Comparison of ENCODE assay signal across 11 cellular contexts in the genomic region with DNA sequence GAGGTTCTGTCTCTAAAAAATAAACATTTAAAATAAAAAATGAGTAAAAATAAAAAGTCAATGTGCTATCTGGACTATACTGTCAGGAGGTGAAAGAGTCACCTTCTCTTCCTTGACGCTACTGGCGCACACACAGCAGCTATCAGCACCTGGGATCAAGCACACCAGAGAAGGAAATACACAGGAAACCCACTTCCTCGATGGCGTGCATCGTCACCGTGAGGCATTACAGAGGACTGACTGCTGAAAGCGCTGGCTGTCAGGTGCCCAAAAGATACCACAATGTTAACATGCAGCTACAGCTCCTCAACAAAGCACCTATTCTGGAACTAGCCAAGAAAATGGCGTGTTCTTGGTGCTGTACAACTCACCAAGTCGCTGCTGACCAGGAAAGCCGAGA. TPM values are rescaled to one million over a fixed set of nuclear protein-coding genes. Genes with fewer than 3 reads are reported as not detected.
DNase-seq lines count a peak whose midpoint lies in the region; ATAC-seq and TF ChIP-seq lines count a peak whose summit lies in the region.
"Had no signal": no experiment of that assay in that cellular context is flagged by ENCODE, and none has a peak within 500 bp of the region (broad histone marks: within the 10 kb centered on the region; RNA-seq: fewer than 3 reads in every experiment).

No MANE protein-coding gene starts in this region.

- peak overlapping the region in 1 of 4 donors; percentile 19 for H3K27ac ChIP-seq in gastroesophageal sphincter
- H3K27ac ChIP-seq: coronary artery had no signal

- ATAC-seq in gastroesophageal sphincter (peak; percentile 43), HG03457 (IDR thresholded peaks at IDR 0.05; ENCODE audit: unreplicated experiment) (no peak), GM19023 (IDR thresholded peaks at IDR 0.05; ENCODE audit: unreplicated experiment) (no peak)
- ATAC-seq: left lobe of liver had no signal

- peaks cover 0 to 17% (median 6%) of the 10 kb centered on the region in 3 donors for H3K4me1 ChIP-seq in gastroesophageal sphincter

- DNase-seq in T follicular helper cell (ENCODE audit: low read depth) (peak; percentile 85), activated T-cell treated with anti-CD3 and anti-CD28 coated beads for 24 hours (ENCODE audit: low read depth) (peak; percentile 57), NCI-H748 treated with DMSO at 0.1 percent for 48 hours (lab: John Stamatoyannopoulos, UW) (no peak), cortex of kidney (lab: John Stamatoyannopoulos, UW) (no peak)
- peak; percentile 50 to 65 for DNase-seq in stimulated activated CD8-positive, alpha-beta memory T cell treated with anti-CD3 and anti-CD28 coated beads, Interleukin-15, amount 100 ng/mL, for 4 hours (ENCODE audit: low read depth in 2 of 2)
- DNase-seq: Karpas-422 had no signal

- H3K27me3 ChIP-seq in gastroesophageal sphincter, result no peaks in the 10 kb centered on the region

- TF ChIP-seq POLR2A in gastroesophageal sphincter (IDR thresholded peaks at IDR 0.05), result no peak

- 80 to 91% methylated on average over 8 to 9 of the region's 10 CpGs for WGBS in gastroesophageal sphincter (ENCODE audit: low coverage in 1 of 2), 2 donors

- TF ChIP-seq CTCF in gastroesophageal sphincter (IDR thresholded peaks at IDR 0.05), result no peak

- H3K9me3 ChIP-seq in gastroesophageal sphincter, result no peaks in the 10 kb centered on the region

- H3K36me3 ChIP-seq in gastroesophageal sphincter, result peaks cover 0 to 93% of the 10 kb centered on the region in 2 donors

- no peak overlapping the region for H3K4me3 ChIP-seq in gastroesophageal sphincter
- H3K4me3 ChIP-seq: coronary artery had no signal

- TF ChIP-seq EP300 in gastroesophageal sphincter (IDR thresholded peaks at IDR 0.05), result no peak

RNA-seq across cellular contexts. Expression of gene SLC35E1, which starts 6.1 kb away (rescaled TPM):
- total RNA-seq in gastroesophageal sphincter, result 10 to 100 TPM; 24.9 to 35.5 (median 29.7) TPM

RNA-seq across cellular contexts. Expression of gene CHERP, which starts 23.9 kb away (rescaled TPM):
- total RNA-seq in gastroesophageal sphincter, result 10 to 100 TPM in 1 of 4 donors, 1 to 10 TPM in 3; 5.7 to 12.7 (median 6.6) TPM

Comparison
In these comparisons a context has a peak if more than half of its experiments do, and no peak if none do; other contexts are left out.
1. DNase-seq: peak in T follicular helper cell (single experiment), activated T-cell treated with anti-CD3 and anti-CD28 coated beads for 24 hours (single experiment) and stimulated activated CD8-positive, alpha-beta memory T cell treated with anti-CD3 and anti-CD28 coated beads, Interleukin-15, amount 100 ng/mL, for 4 hours (2 of 2); none in NCI-H748 treated with DMSO at 0.1 percent for 48 hours (single experiment) and cortex of kidney (single experiment).